19 cellular contexts compared by ENCODE assay signal in the genomic region with DNA sequence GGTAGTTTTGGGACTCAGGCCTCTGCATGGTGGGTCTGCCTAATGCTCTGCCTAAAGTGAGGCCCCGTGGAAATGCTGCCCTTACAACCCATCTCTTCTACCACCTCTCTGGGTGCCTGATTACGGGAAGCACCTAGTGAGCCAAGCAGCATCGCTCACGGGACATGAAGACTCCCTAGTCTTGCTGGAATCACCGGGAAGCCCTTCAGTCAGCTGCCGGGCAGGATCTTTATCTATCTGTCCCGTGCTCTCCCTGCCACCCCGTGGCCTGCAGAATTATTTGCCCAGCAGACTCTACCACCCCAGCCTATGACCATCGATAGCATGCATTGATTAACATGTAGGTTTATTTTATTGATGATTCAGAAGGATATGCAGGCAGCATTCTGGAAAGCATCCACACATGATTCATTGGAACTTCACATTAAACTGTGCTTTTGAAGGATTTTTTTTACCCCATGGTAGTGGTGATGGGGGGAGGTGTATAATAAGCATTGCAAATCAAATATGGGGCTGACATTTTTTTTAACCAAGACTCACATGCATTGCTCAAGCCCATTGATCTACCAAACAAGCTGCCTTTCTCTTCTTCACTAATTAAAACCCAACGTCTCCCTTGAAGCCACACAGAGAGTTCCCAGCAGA.
"Had no signal": no experiment of that assay in that cellular context is flagged by ENCODE, and none has a peak within 500 bp of the region (broad histone marks: within the 10 kb centered on the region; RNA-seq: fewer than 3 reads in every experiment).

No MANE protein-coding gene starts in this region.

- DNase-seq: activated CD4-positive, alpha-beta memory T cell treated with anti-CD3 and anti-CD28 coated beads for 36 hours; activated CD8-positive, alpha-beta memory T cell treated with anti-CD3 and anti-CD28 coated beads, Interleukin-2, amount 10 ng/mL, durations not matched to agents 7 days and 5 days; activated naive CD4-positive, alpha-beta T cell treated with anti-CD3 and anti-CD28 coated beads, Interleukin-2, amount 50 U/mL, for 16 hours; activated T-cell treated with anti-CD3 and anti-CD28 coated beads, Interleukin-2, amount 50 U/mL, for 1 hour; adrenal gland; body of pancreas; central memory CD4-positive, alpha-beta T cell; foreskin keratinocyte; left ventricle myocardium inferior; mucosa of descending colon; naive thymus-derived CD4-positive, alpha-beta T cell; retina; stimulated activated naive CD8-positive, alpha-beta T cell treated with anti-CD3 and anti-CD28 coated beads, Interleukin-15, amount 100 ng/mL, for 72 hours; testis; upper lobe of right lung had no signal

- H3K4me3 ChIP-seq: adrenal gland, body of pancreas, coronary artery, left ventricle myocardium inferior, mucosa of descending colon, skin epidermis, testis, upper lobe of right lung had no signal

- ATAC-seq: activated CD8-positive, alpha-beta memory T cell treated with anti-CD3 and anti-CD28 coated beads, Interleukin-2, amount 10 ng/mL, durations not matched to agents 7 days and 5 days; body of pancreas; esophagus mucosa; foreskin keratinocyte; mucosa of descending colon; naive thymus-derived CD4-positive, alpha-beta T cell; stimulated activated naive CD8-positive, alpha-beta T cell treated with anti-CD3 and anti-CD28 coated beads, Interleukin-15, amount 100 ng/mL, for 72 hours; upper lobe of right lung had no signal

- H3K36me3 Mint-ChIP-seq: activated CD4-positive, alpha-beta memory T cell treated with anti-CD3 and anti-CD28 coated beads for 36 hours; activated CD8-positive, alpha-beta memory T cell treated with anti-CD3 and anti-CD28 coated beads, Interleukin-2, amount 10 ng/mL, durations not matched to agents 7 days and 5 days; naive thymus-derived CD4-positive, alpha-beta T cell had no signal

- H3K27ac Mint-ChIP-seq: activated CD4-positive, alpha-beta memory T cell treated with anti-CD3 and anti-CD28 coated beads for 36 hours; activated CD8-positive, alpha-beta memory T cell treated with anti-CD3 and anti-CD28 coated beads, Interleukin-2, amount 10 ng/mL, durations not matched to agents 7 days and 5 days; stimulated activated naive CD8-positive, alpha-beta T cell treated with anti-CD3 and anti-CD28 coated beads, Interleukin-15, amount 100 ng/mL, for 72 hours had no signal

- H3K9me3 Mint-ChIP-seq: activated CD4-positive, alpha-beta memory T cell treated with anti-CD3 and anti-CD28 coated beads for 36 hours; naive thymus-derived CD4-positive, alpha-beta T cell; stimulated activated naive CD8-positive, alpha-beta T cell treated with anti-CD3 and anti-CD28 coated beads, Interleukin-15, amount 100 ng/mL, for 72 hours had no signal

- H3K27me3 ChIP-seq: adrenal gland, body of pancreas, testis, upper lobe of right lung had no signal

- H3K36me3 ChIP-seq: adrenal gland, left ventricle myocardium inferior, neutrophil, upper lobe of right lung had no signal

- H3K4me1 ChIP-seq: adrenal gland, body of pancreas, foreskin keratinocyte, testis, upper lobe of right lung had no signal

- H3K27ac ChIP-seq: adrenal gland, body of pancreas, coronary artery, foreskin keratinocyte, left ventricle myocardium inferior, neutrophil, skin epidermis, testis, upper lobe of right lung had no signal

- H3K4me3 Mint-ChIP-seq: activated CD4-positive, alpha-beta memory T cell treated with anti-CD3 and anti-CD28 coated beads for 36 hours; activated CD8-positive, alpha-beta memory T cell treated with anti-CD3 and anti-CD28 coated beads, Interleukin-2, amount 10 ng/mL, durations not matched to agents 7 days and 5 days; naive thymus-derived CD4-positive, alpha-beta T cell; stimulated activated naive CD8-positive, alpha-beta T cell treated with anti-CD3 and anti-CD28 coated beads, Interleukin-15, amount 100 ng/mL, for 72 hours had no signal

- H3K9me3 ChIP-seq: adrenal gland, body of pancreas, left ventricle myocardium inferior, mucosa of descending colon, neutrophil, testis, upper lobe of right lung had no signal
